8 cellular contexts compared by ENCODE assay signal in genomic region chr21:32412162-32412997, GRCh38. TPM values are rescaled to one million over a fixed set of nuclear protein-coding genes. Genes with fewer than 3 reads are reported as not detected.
DNase-seq lines count a peak whose midpoint lies in the region; ATAC-seq and TF ChIP-seq lines count a peak whose summit lies in the region.

EVA1C (plus strand) TSS chr21:32412706; CDS start chr21:32412854, 148 bp downstream.

- no peak within 1 kb of the TSS for H3K4me2 ChIP-seq in KMS-11

- no peaks in the 10 kb centered on the region for H3K4me1 ChIP-seq in KMS-11 (ENCODE audit: low read depth, poor library complexity, severe bottlenecking)

- H3K9ac ChIP-seq in KMS-11: no peak within 1 kb of the TSS

- no peaks in the 10 kb centered on the region for H3K79me2 ChIP-seq in KMS-11 (ENCODE audit: insufficient read depth, low read depth)

- H3K9me3 ChIP-seq in AG04450 (ENCODE audit: control insufficient read depth, insufficient read depth, low read length): no peaks in the 10 kb centered on the region; the same call in 1 of the 2 replicates

- H3K4me3 ChIP-seq in AG04450 (ENCODE audit: low read depth, low read length) (peak within 1 kb of the TSS; percentile 66), KMS-11 (IDR thresholded peaks at IDR 0.05; ENCODE audit: insufficient read depth, low read depth, low read length) (no peak within 1 kb of the TSS), choroid plexus epithelial cell (ENCODE audit: low read depth, low read length) (peak within 1 kb of the TSS; percentile 71)

- H2AFZ ChIP-seq in KMS-11 (ENCODE audit: low read depth): peak within 1 kb of the TSS; percentile 50; the same call in 1 of the 2 replicates

- no peak for ATAC-seq in HG03342 (IDR thresholded peaks at IDR 0.05; ENCODE audit: unreplicated experiment)

- CTCF ChIA-PET in AG04450 (lab: Charles Lee): interaction anchor here (0.9 to 1.7 kb wide), 5 partner anchors 9 to 196 kb away, joined by 3 to 8 read pairs (median 3); no protein-coding TSS in a partner anchor

- POLR2A ChIA-PET in AG04450 (lab: Yijun Ruan, JAX): interaction anchor here (0.6 to 1.7 kb wide), 4 partner anchors 10 to 200 kb away, joined by 3 to 18 read pairs (median 4); partner anchors contain the start of gene CFAP298

- H3K27me3 ChIP-seq in AG04450 (ENCODE audit: control insufficient read depth, insufficient read depth, low read length): no peaks in the 10 kb centered on the region
- no peaks in the 10 kb centered on the region for H3K27me3 ChIP-seq in KMS-11 (ENCODE audit: insufficient read depth, low read depth)

- no peaks in the 10 kb centered on the region for H3K36me3 ChIP-seq in KMS-11 (ENCODE audit: insufficient read depth)

- DNase-seq in AG04450 (ENCODE audit: low read depth, low spot score): no peak
- DNase-seq in activated CD4-positive, alpha-beta T cell treated with anti-CD3 and anti-CD28 coated beads for 4 hours: peak; percentile 77 to 85
- peak; percentile 49 for DNase-seq in choroid plexus epithelial cell (ENCODE audit: low read depth)
- DNase-seq in kidney tubule cell (ENCODE audit: low spot score): peak; percentile 60
- DNase-seq in stimulated activated CD4-positive, alpha-beta T cell treated with anti-CD3 and anti-CD28 coated beads, Interleukin-15, amount 100 ng/mL, for 24 hours: peak; percentile 84
- DNase-seq in SHP77 treated with DMSO at 0.1 percent for 48 hours (lab: John Stamatoyannopoulos, UW): no peak

- TF ChIP-seq CTCF in AG04450 (IDR thresholded peaks at IDR 0.05; ENCODE audit: low read depth, low read length) (no peak), KMS-11 (conservative IDR thresholded peaks at IDR 0.05; ENCODE audit: low read depth, low read length) (no peak), choroid plexus epithelial cell (conservative IDR thresholded peaks at IDR 0.05; ENCODE audit: low read depth, low read length) (no peak)

- H3K27ac ChIP-seq in AG04450 (ENCODE audit: low read depth, low read length): peak within 1 kb of the TSS; percentile 21
- H3K27ac ChIP-seq in KMS-11: no peak within 1 kb of the TSS

- H4K20me1 ChIP-seq in KMS-11 (ENCODE audit: insufficient read depth): no peaks in the 10 kb centered on the region

RNA-seq across cellular contexts. Expression of gene EVA1C, which starts in this region (rescaled TPM):
- polyA plus RNA-seq in AG04450 (2011; rRNA removed): 2.8 and 5.7 TPM in 2 replicates
- polyA minus RNA-seq in AG04450 (2011; rRNA and poly(A)+ RNA removed): 1.8 and 2.0 TPM in 2 replicates

Comparison
In these comparisons a context has a peak if more than half of its experiments do, and no peak if none do; other contexts are left out.
1. DNase-seq: peak in activated CD4-positive, alpha-beta T cell treated with anti-CD3 and anti-CD28 coated beads for 4 hours (2 of 2), choroid plexus epithelial cell (single experiment), kidney tubule cell (single experiment) and stimulated activated CD4-positive, alpha-beta T cell treated with anti-CD3 and anti-CD28 coated beads, Interleukin-15, amount 100 ng/mL, for 24 hours (single experiment); none in AG04450 (single experiment) and SHP77 treated with DMSO at 0.1 percent for 48 hours (single experiment).